In genomic region chr12:111455448-111456320, GRCh38 we compare ENCODE assay signal across 2 cellular contexts.
TF ChIP-seq lines count a peak whose summit lies in the region.

No MANE protein-coding gene starts in this region.

TF ChIP-seq in K562, 482 proteins besides CTCF, POLR2A, EP300 and RAD21:
- TF ChIP-seq GATAD2B (IDR thresholded peaks at IDR 0.05; ENCODE audit: borderline replicate concordance) (no peak), CTBP1 (IDR thresholded peaks at IDR 0.05; ENCODE audit: borderline replicate concordance) (no peak), POLR2G (IDR thresholded peaks at IDR 0.05; ENCODE audit: low read depth, low read length) (peak; percentile 47), NFIC (IDR thresholded peaks at IDR 0.05) (no peak)
TF ChIP-seq in K562: peak in this region for 1.

TF ChIP-seq in HepG2, 621 proteins besides CTCF, POLR2A, EP300 and RAD21:
- TF ChIP-seq EHMT2 (IDR thresholded peaks at IDR 0.05; ENCODE audit: borderline replicate concordance, low read depth, low read length) (no peak), RBM22 (optimal IDR thresholded peaks at IDR 0.05; ENCODE audit: low read length) (peak; percentile 80), ZFP36L2 (CRISPR knock-in tag; IDR thresholded peaks at IDR 0.05) (no peak), ZNF317 (CRISPR knock-in tag; IDR thresholded peaks at IDR 0.05) (no peak)
